23 cellular contexts compared by ENCODE assay signal in the genomic region with DNA sequence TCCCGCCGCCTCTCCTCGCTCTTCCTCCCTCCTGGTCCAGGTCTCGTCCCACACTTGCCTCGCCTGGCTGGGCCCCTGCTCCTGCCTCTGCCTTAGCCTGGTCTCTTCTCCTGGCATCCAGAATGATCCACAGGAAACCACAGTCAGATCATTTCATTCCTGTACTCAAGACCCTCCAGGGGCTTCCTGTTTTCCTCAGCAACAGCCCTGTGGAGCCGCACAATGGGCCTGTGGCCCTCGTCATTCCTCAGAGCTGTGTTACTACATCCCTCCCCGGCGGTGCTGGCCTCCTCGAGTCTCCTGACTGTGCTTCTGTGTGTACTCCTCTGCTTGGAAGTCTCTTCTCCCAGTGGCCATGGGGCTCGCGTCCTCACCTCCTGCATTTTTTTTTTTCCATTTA. TPM values are rescaled to one million over a fixed set of nuclear protein-coding genes. Genes with fewer than 3 reads are reported as not detected.
A peak's percentile ranks its signal among the peaks of the same experiment; 100 is the strongest.
DNase-seq lines count a peak whose midpoint lies in the region; ATAC-seq lines count a peak whose summit lies in the region.
"Had no signal": no experiment of that assay in that cellular context is flagged by ENCODE, and none has a peak within 500 bp of the region (broad histone marks: within the 10 kb centered on the region; RNA-seq: fewer than 3 reads in every experiment).

No MANE protein-coding gene starts in this region.

- no peaks in the 10 kb centered on the region for H3K9me3 ChIP-seq in mesodermal cell (ENCODE audit: control insufficient read depth, low read length)

- peak overlapping the region; percentile 62 for H3K27ac ChIP-seq in mesodermal cell (ENCODE audit: low read depth, low read length, severe bottlenecking)
- H3K27ac ChIP-seq: KMS-11 had no signal

- H3K9me3 Mint-ChIP-seq in activated CD4-positive, alpha-beta T cell treated with anti-CD3 and anti-CD28 coated beads, Interleukin-2, amount 10 ng/mL, durations not matched to agents 24 days and 14 days: no peaks in the 10 kb centered on the region
- no peaks in the 10 kb centered on the region for H3K9me3 Mint-ChIP-seq in activated T-helper 1 cell treated with anti-CD3 and anti-CD28 coated beads, Interleukin-12 subunit alpha, Interleukin-12 subunit beta, Interleukin-2, Interleukin-4 antibody, amounts not matched to agents 30 ng/mL and 10 ng/mL and 1 ng/mL, durations not matched to agents 14 hours and 24 hours and 36 hours
- H3K9me3 Mint-ChIP-seq: CD8-positive, alpha-beta T cell had no signal

- peaks cover 83% of the 10 kb centered on the region for H3K36me3 ChIP-seq in mesodermal cell (ENCODE audit: control insufficient read depth, insufficient read depth, low read length)

- no peak for DNase-seq in activated CD4-positive, alpha-beta T cell treated with anti-CD3 and anti-CD28 coated beads, Interleukin-2, amount 10 ng/mL, durations not matched to agents 24 days and 14 days
- no peak for DNase-seq in activated CD4-positive, alpha-beta T cell treated with anti-CD3 and anti-CD28 coated beads for 4 hours
- no peak for DNase-seq in activated T-helper 1 cell treated with anti-CD3 and anti-CD28 coated beads, Interleukin-12 subunit alpha, Interleukin-12 subunit beta, Interleukin-2, Interleukin-4 antibody, amounts not matched to agents 30 ng/mL and 10 ng/mL and 1 ng/mL, durations not matched to agents 14 hours and 24 hours and 36 hours (ENCODE audit: low spot score)
- DNase-seq in ecto neural progenitor cell (ENCODE audit: low spot score): peak; percentile 29
- DNase-seq in activated CD4-positive, CD25-positive, alpha-beta regulatory T cell treated with anti-CD3 and anti-CD28 coated beads, Interleukin-2, amount 50 U/mL, for 72 hours: no peak
- DNase-seq: 8988T; C1 segment of cervical spinal cord; CD8-positive, alpha-beta T cell; DND-41; GOT3; HCEC 1CT; IMR-90; NCI-H1092 treated with DMSO at 0.1 percent for 48 hours; NCI-H1436 treated with DMSO at 0.1 percent for 48 hours; NCI-H2029 treated with DMSO at 0.1 percent for 48 hours; NCI-H345; NCI-H524 treated with DMSO at 0.1 percent for 48 hours; NCI-H82 had no signal

- H3K36me3 Mint-ChIP-seq in activated CD4-positive, alpha-beta T cell treated with anti-CD3 and anti-CD28 coated beads, Interleukin-2, amount 10 ng/mL, durations not matched to agents 24 days and 14 days (ENCODE audit: low read depth): peaks cover 86% of the 10 kb centered on the region
- H3K36me3 Mint-ChIP-seq in activated T-helper 1 cell treated with anti-CD3 and anti-CD28 coated beads, Interleukin-12 subunit alpha, Interleukin-12 subunit beta, Interleukin-2, Interleukin-4 antibody, amounts not matched to agents 30 ng/mL and 10 ng/mL and 1 ng/mL, durations not matched to agents 14 hours and 24 hours and 36 hours (ENCODE audit: low read depth): peaks cover 69% of the 10 kb centered on the region

- H3K27ac Mint-ChIP-seq in activated CD4-positive, alpha-beta T cell treated with anti-CD3 and anti-CD28 coated beads, Interleukin-2, amount 10 ng/mL, durations not matched to agents 24 days and 14 days: peak overlapping the region; percentile 26
- H3K27ac Mint-ChIP-seq in activated T-helper 1 cell treated with anti-CD3 and anti-CD28 coated beads, Interleukin-12 subunit alpha, Interleukin-12 subunit beta, Interleukin-2, Interleukin-4 antibody, amounts not matched to agents 30 ng/mL and 10 ng/mL and 1 ng/mL, durations not matched to agents 14 hours and 24 hours and 36 hours: peak overlapping the region; percentile 5
- H3K27ac Mint-ChIP-seq: CD8-positive, alpha-beta T cell had no signal

- no peak overlapping the region for H3K4me3 Mint-ChIP-seq in activated CD4-positive, alpha-beta T cell treated with anti-CD3 and anti-CD28 coated beads, Interleukin-2, amount 10 ng/mL, durations not matched to agents 24 days and 14 days
- no peak overlapping the region for H3K4me3 Mint-ChIP-seq in activated T-helper 1 cell treated with anti-CD3 and anti-CD28 coated beads, Interleukin-12 subunit alpha, Interleukin-12 subunit beta, Interleukin-2, Interleukin-4 antibody, amounts not matched to agents 30 ng/mL and 10 ng/mL and 1 ng/mL, durations not matched to agents 14 hours and 24 hours and 36 hours
- H3K4me3 Mint-ChIP-seq: CD8-positive, alpha-beta T cell had no signal

- peaks cover 5% of the 10 kb centered on the region for H3K4me1 ChIP-seq in mesodermal cell (ENCODE audit: control insufficient read depth, insufficient read depth, low read length, poor library complexity, severe bottlenecking)

- H3K4me1 Mint-ChIP-seq in activated CD4-positive, alpha-beta T cell treated with anti-CD3 and anti-CD28 coated beads, Interleukin-2, amount 10 ng/mL, durations not matched to agents 24 days and 14 days: peaks cover 18% of the 10 kb centered on the region
- no peaks in the 10 kb centered on the region for H3K4me1 Mint-ChIP-seq in activated T-helper 1 cell treated with anti-CD3 and anti-CD28 coated beads, Interleukin-12 subunit alpha, Interleukin-12 subunit beta, Interleukin-2, Interleukin-4 antibody, amounts not matched to agents 30 ng/mL and 10 ng/mL and 1 ng/mL, durations not matched to agents 14 hours and 24 hours and 36 hours (ENCODE audit: low read depth)

- intact Hi-C loops in activated CD4-positive, alpha-beta T cell treated with anti-CD3 and anti-CD28 coated beads, Interleukin-2, amount 10 ng/mL, durations not matched to agents 24 days and 14 days (cut with micrococcal nuclease): no loop called here
- intact Hi-C loops in activated T-helper 1 cell treated with anti-CD3 and anti-CD28 coated beads, Interleukin-12 subunit alpha, Interleukin-12 subunit beta, Interleukin-2, Interleukin-4 antibody, amounts not matched to agents 30 ng/mL and 10 ng/mL and 1 ng/mL, durations not matched to agents 14 hours and 24 hours and 36 hours (cut with micrococcal nuclease): no loop called here

- no peak overlapping the region for H3K4me3 ChIP-seq in mesodermal cell (ENCODE audit: extremely low read depth, insufficient read depth, low read length, poor library complexity, severe bottlenecking)

- no peaks in the 10 kb centered on the region for H3K27me3 Mint-ChIP-seq in activated CD4-positive, alpha-beta T cell treated with anti-CD3 and anti-CD28 coated beads, Interleukin-2, amount 10 ng/mL, durations not matched to agents 24 days and 14 days
- no peaks in the 10 kb centered on the region for H3K27me3 Mint-ChIP-seq in activated T-helper 1 cell treated with anti-CD3 and anti-CD28 coated beads, Interleukin-12 subunit alpha, Interleukin-12 subunit beta, Interleukin-2, Interleukin-4 antibody, amounts not matched to agents 30 ng/mL and 10 ng/mL and 1 ng/mL, durations not matched to agents 14 hours and 24 hours and 36 hours (ENCODE audit: insufficient read depth)

- 89 to 95% methylated on average over 12 of the region's 12 CpGs for WGBS in mesodermal cell (ENCODE audit: insufficient coverage in 2 of 2), 2 experiments

- ATAC-seq in HG02588 (IDR thresholded peaks at IDR 0.05; ENCODE audit: unreplicated experiment): no peak
- no peak for ATAC-seq in GM18868 (IDR thresholded peaks at IDR 0.05; ENCODE audit: unreplicated experiment)
- ATAC-seq: CD8-positive, alpha-beta T cell; Panc1 had no signal

RNA-seq across cellular contexts. Expression of a gene that starts 20.1 kb away (rescaled TPM):
- 120 and 122 TPM in 2 replicates for total RNA-seq in activated CD4-positive, alpha-beta T cell treated with anti-CD3 and anti-CD28 coated beads, Interleukin-2, amount 10 ng/mL, durations not matched to agents 24 days and 14 days
- 99.1 and 107 TPM in 2 replicates for total RNA-seq in activated T-helper 1 cell treated with anti-CD3 and anti-CD28 coated beads, Interleukin-12 subunit alpha, Interleukin-12 subunit beta, Interleukin-2, Interleukin-4 antibody, amounts not matched to agents 30 ng/mL and 10 ng/mL and 1 ng/mL, durations not matched to agents 14 hours and 24 hours and 36 hours
- polyA plus RNA-seq in mesodermal cell (2013, experiment 1 of 2): 26.4 TPM
- polyA plus RNA-seq in mesodermal cell (2013, experiment 2 of 2): 23.2 TPM

RNA-seq across cellular contexts. Expression of a gene that starts 29.9 kb away (rescaled TPM):
- total RNA-seq in activated CD4-positive, alpha-beta T cell treated with anti-CD3 and anti-CD28 coated beads, Interleukin-2, amount 10 ng/mL, durations not matched to agents 24 days and 14 days: 0.14 and 0.21 TPM in 2 replicates
- total RNA-seq in activated T-helper 1 cell treated with anti-CD3 and anti-CD28 coated beads, Interleukin-12 subunit alpha, Interleukin-12 subunit beta, Interleukin-2, Interleukin-4 antibody, amounts not matched to agents 30 ng/mL and 10 ng/mL and 1 ng/mL, durations not matched to agents 14 hours and 24 hours and 36 hours: 0.12 and 0.31 TPM in 2 replicates
- 0.81 TPM for polyA plus RNA-seq in mesodermal cell (2013, experiment 1 of 2)
- polyA plus RNA-seq in mesodermal cell (2013, experiment 2 of 2): 0.66 TPM
